ENCODE assay signal across 21 cellular contexts in the genomic region with DNA sequence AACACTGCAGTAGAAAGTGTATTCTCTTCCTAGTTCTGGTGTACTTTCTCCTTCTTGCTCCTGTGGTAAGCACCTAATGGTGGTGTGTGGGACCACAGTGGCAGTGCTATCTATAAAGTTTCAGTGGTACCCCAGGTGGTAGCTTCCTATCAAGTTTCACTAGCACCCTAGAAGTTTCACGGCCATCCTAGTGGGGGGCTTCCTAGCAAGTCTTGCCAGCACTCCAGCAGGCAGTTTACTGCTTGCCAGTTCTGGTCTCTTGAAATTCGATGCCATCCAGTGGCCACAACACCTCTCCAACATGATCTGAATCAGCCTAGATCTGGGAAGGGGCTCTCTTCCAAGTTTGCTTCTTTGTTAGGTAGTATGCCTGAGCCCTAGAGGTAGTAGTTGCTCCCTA.
A peak's percentile ranks its signal among the peaks of the same experiment; 100 is the strongest.
DNase-seq lines count a peak whose midpoint lies in the region; ATAC-seq and TF ChIP-seq lines count a peak whose summit lies in the region.
"Had no signal": no experiment of that assay in that cellular context is flagged by ENCODE, and none has a peak within 500 bp of the region (broad histone marks: within the 10 kb centered on the region; RNA-seq: fewer than 3 reads in every experiment).

No MANE protein-coding gene starts in this region.

- H3F3A ChIP-seq in GM23338 (replicated peaks; ENCODE audit: low read depth): 0 out of 2 replicates have a peak, but pooled peaks cover 5% of the 10 kb centered on the region

- peak overlapping the region; percentile 48; the same call in 1 of the 2 replicates for H3K4me2 ChIP-seq in GM23338

- H2AFZ ChIP-seq in GM23338: no peak overlapping the region

- TF ChIP-seq CTCF in GM23338 (conservative IDR thresholded peaks at IDR 0.05; ENCODE audit: low read depth in 2 of 2): peak in 1 of 2 experiments; percentile 37; a peak in 2 of 4 replicates
- no peak for TF ChIP-seq CTCF in WTC11 (IDR thresholded peaks at IDR 0.05)

- no peaks in the 10 kb centered on the region for H3K9me2 ChIP-seq in GM23338 (ENCODE audit: insufficient read depth)

- H3K4me3 Mint-ChIP-seq in GM23338 (no peak overlapping the region), WTC11 (no peak overlapping the region)
- H3K4me3 Mint-ChIP-seq: activated naive CD4-positive, alpha-beta T cell treated with anti-CD3 and anti-CD28 coated beads, Interleukin-2, amount 10 ng/mL, durations not matched to agents 7 days and 5 days; activated T-cell treated with anti-CD3 and anti-CD28 coated beads, Interleukin-2, amount 50 U/mL, for 24 hours; CD14-positive monocyte; stimulated activated naive B cell treated with anti-CD40 and anti-IgM and Interleukin-4, amounts not matched to agents 10 μg/mL and 1 μg/mL and 100 μg/mL, for 72 hours had no signal

- H3K27me3 Mint-ChIP-seq in GM23338 (ENCODE audit: insufficient read depth, low read depth, poor library complexity) (no peaks in the 10 kb centered on the region), WTC11 (ENCODE audit: low read depth) (no peaks in the 10 kb centered on the region)
- H3K27me3 Mint-ChIP-seq: activated naive CD4-positive, alpha-beta T cell treated with anti-CD3 and anti-CD28 coated beads, Interleukin-2, amount 10 ng/mL, durations not matched to agents 7 days and 5 days; activated T-cell treated with anti-CD3 and anti-CD28 coated beads, Interleukin-2, amount 50 U/mL, for 24 hours; stimulated activated naive B cell treated with anti-CD40 and anti-IgM and Interleukin-4, amounts not matched to agents 10 μg/mL and 1 μg/mL and 100 μg/mL, for 72 hours had no signal

- no peaks in the 10 kb centered on the region for H3K27me3 ChIP-seq in GM23338 (ENCODE audit: insufficient read depth)
- H3K27me3 ChIP-seq: foreskin keratinocyte, vagina had no signal

- peak overlapping the region; percentile 61; the same call in 1 of the 2 replicates for H3K27ac ChIP-seq in GM23338 (ENCODE audit: low read depth)
- H3K27ac ChIP-seq: foreskin keratinocyte, vagina had no signal

- H3K36me3 Mint-ChIP-seq in GM23338 (ENCODE audit: low read depth) (peaks cover 21% of the 10 kb centered on the region), WTC11 (peaks cover 16% of the 10 kb centered on the region)
- H3K36me3 Mint-ChIP-seq: activated naive CD4-positive, alpha-beta T cell treated with anti-CD3 and anti-CD28 coated beads, Interleukin-2, amount 10 ng/mL, durations not matched to agents 7 days and 5 days had no signal

- ATAC-seq in GM23338: peak; percentile 89
- ATAC-seq in WTC11: peak; percentile 85
- ATAC-seq: foreskin keratinocyte; stimulated activated naive B cell treated with anti-CD40 and anti-IgM and Interleukin-4, amounts not matched to agents 10 μg/mL and 1 μg/mL and 100 μg/mL, for 72 hours had no signal

- H3K36me3 ChIP-seq in GM23338 (ENCODE audit: insufficient read depth): no peaks in the 10 kb centered on the region

- no peaks in the 10 kb centered on the region for H4K20me1 ChIP-seq in GM23338 (replicated peaks; ENCODE audit: insufficient read depth)

- TF ChIP-seq RAD21 in Ishikawa (IDR thresholded peaks at IDR 0.05; ENCODE audit: low read depth): peak; percentile 16; the same call in 1 of the 2 replicates

- H3K4me1 ChIP-seq in GM23338 (ENCODE audit: insufficient read depth): peaks cover 9% of the 10 kb centered on the region; the same call in 1 of the 2 replicates
- H3K4me1 ChIP-seq: foreskin keratinocyte, vagina had no signal

- TF ChIP-seq EP300 in Ishikawa (IDR thresholded peaks at IDR 0.05; ENCODE audit: borderline replicate concordance): 0 out of 2 replicates have a peak, but pooled peaks have one; percentile 8

- H3K9me3 Mint-ChIP-seq in GM23338 (peaks cover 13% of the 10 kb centered on the region), WTC11 (peaks cover 8% of the 10 kb centered on the region; the same call in 1 of the 2 replicates)
- H3K9me3 Mint-ChIP-seq: activated naive CD4-positive, alpha-beta T cell treated with anti-CD3 and anti-CD28 coated beads, Interleukin-2, amount 10 ng/mL, durations not matched to agents 7 days and 5 days; activated T-cell treated with anti-CD3 and anti-CD28 coated beads, Interleukin-2, amount 50 U/mL, for 24 hours had no signal

- CTCF ChIA-PET in WTC11 (lab: Charles Lee): no interaction called here

- intact Hi-C loops in head of caudate nucleus (cut with DNase I): no loop called here

- DNase-seq in GM23338 (ENCODE audit: low spot score) (peak; percentile 44), WTC11 (ENCODE audit: low spot score) (peak; percentile 15), iris pigment epithelial cell (ENCODE audit: low read depth) (peak; percentile 26), NCI-H446 treated with DMSO at 0.1 percent for 48 hours (lab: John Stamatoyannopoulos, UW) (no peak), head of caudate nucleus (no peak)
- no peak for DNase-seq in activated naive CD4-positive, alpha-beta T cell treated with anti-CD3 and anti-CD28 coated beads, Interleukin-2, amount 50 U/mL, for 16 hours
- DNase-seq: activated CD4-positive, alpha-beta T cell treated with anti-CD3 and anti-CD28 coated beads for 1 hour; activated naive CD4-positive, alpha-beta T cell treated with anti-CD3 and anti-CD28 coated beads, Interleukin-2, amount 10 ng/mL, durations not matched to agents 7 days and 5 days; activated T-cell treated with anti-CD3 and anti-CD28 coated beads, Interleukin-2, amount 50 U/mL, for 24 hours; aorta; foreskin keratinocyte; islet precursor cell; NCI-H1105; NCI-H2081; NCI-H510A treated with DMSO at 0.1 percent for 48 hours; stimulated activated CD4-positive, alpha-beta T cell treated with anti-CD3 and anti-CD28 coated beads, Interleukin-2, amount 100 ng/mL, for 48 hours; stimulated activated naive B cell treated with anti-CD40 and anti-IgM and Interleukin-4, amounts not matched to agents 10 μg/mL and 1 μg/mL and 100 μg/mL, for 72 hours had no signal

- POLR2A ChIA-PET in WTC11 (lab: Charles Lee): interaction anchor here (0.5 kb wide), 1 partner anchor 11 kb away, joined by 3 read pairs; no protein-coding TSS in a partner anchor

- no peaks in the 10 kb centered on the region for H3K79me2 ChIP-seq in GM23338 (replicated peaks; ENCODE audit: insufficient read depth)

- no peak overlapping the region for H3K4me3 ChIP-seq in GM23338
- H3K4me3 ChIP-seq: lung, vagina had no signal

- H3K27ac Mint-ChIP-seq in GM23338 (no peak overlapping the region), WTC11 (peak overlapping the region; percentile 82)
- H3K27ac Mint-ChIP-seq: activated naive CD4-positive, alpha-beta T cell treated with anti-CD3 and anti-CD28 coated beads, Interleukin-2, amount 10 ng/mL, durations not matched to agents 7 days and 5 days; activated T-cell treated with anti-CD3 and anti-CD28 coated beads, Interleukin-2, amount 50 U/mL, for 24 hours; CD14-positive monocyte; stimulated activated naive B cell treated with anti-CD40 and anti-IgM and Interleukin-4, amounts not matched to agents 10 μg/mL and 1 μg/mL and 100 μg/mL, for 72 hours had no signal

- H3K4me1 Mint-ChIP-seq in GM23338 (peaks cover 9% of the 10 kb centered on the region; the same call in 2 of the 3 replicates), WTC11 (peaks cover 13% of the 10 kb centered on the region)
- H3K4me1 Mint-ChIP-seq: CD14-positive monocyte; stimulated activated naive B cell treated with anti-CD40 and anti-IgM and Interleukin-4, amounts not matched to agents 10 μg/mL and 1 μg/mL and 100 μg/mL, for 72 hours had no signal

TF ChIP-seq in GM23338, 12 proteins besides CTCF, POLR2A, EP300 and RAD21 (continues in another document):
- TF ChIP-seq STAT1 (IDR thresholded peaks at IDR 0.05; ENCODE audit: unreplicated experiment) (no peak), ZNF331 (CRISPR knock-in tag; IDR thresholded peaks at IDR 0.05; ENCODE audit: low read depth) (no peak), NANOG (IDR thresholded peaks at IDR 0.05; ENCODE audit: borderline replicate concordance) (no peak)
- TF ChIP-seq, protein P1, sequence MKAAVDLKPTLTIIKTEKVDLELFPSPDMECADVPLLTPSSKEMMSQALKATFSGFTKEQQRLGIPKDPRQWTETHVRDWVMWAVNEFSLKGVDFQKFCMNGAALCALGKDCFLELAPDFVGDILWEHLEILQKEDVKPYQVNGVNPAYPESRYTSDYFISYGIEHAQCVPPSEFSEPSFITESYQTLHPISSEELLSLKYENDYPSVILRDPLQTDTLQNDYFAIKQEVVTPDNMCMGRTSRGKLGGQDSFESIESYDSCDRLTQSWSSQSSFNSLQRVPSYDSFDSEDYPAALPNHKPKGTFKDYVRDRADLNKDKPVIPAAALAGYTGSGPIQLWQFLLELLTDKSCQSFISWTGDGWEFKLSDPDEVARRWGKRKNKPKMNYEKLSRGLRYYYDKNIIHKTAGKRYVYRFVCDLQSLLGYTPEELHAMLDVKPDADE (IDR thresholded peaks at IDR 0.05): no peak

TF ChIP-seq in WTC11, 78 proteins besides CTCF, POLR2A, EP300 and RAD21 (continues in another document):
- TF ChIP-seq ZNF423 (CRISPR knock-in tag; IDR thresholded peaks at IDR 0.05): peak; percentile 28; the same call in 1 of the 2 replicates
- TF ChIP-seq, protein P2, sequence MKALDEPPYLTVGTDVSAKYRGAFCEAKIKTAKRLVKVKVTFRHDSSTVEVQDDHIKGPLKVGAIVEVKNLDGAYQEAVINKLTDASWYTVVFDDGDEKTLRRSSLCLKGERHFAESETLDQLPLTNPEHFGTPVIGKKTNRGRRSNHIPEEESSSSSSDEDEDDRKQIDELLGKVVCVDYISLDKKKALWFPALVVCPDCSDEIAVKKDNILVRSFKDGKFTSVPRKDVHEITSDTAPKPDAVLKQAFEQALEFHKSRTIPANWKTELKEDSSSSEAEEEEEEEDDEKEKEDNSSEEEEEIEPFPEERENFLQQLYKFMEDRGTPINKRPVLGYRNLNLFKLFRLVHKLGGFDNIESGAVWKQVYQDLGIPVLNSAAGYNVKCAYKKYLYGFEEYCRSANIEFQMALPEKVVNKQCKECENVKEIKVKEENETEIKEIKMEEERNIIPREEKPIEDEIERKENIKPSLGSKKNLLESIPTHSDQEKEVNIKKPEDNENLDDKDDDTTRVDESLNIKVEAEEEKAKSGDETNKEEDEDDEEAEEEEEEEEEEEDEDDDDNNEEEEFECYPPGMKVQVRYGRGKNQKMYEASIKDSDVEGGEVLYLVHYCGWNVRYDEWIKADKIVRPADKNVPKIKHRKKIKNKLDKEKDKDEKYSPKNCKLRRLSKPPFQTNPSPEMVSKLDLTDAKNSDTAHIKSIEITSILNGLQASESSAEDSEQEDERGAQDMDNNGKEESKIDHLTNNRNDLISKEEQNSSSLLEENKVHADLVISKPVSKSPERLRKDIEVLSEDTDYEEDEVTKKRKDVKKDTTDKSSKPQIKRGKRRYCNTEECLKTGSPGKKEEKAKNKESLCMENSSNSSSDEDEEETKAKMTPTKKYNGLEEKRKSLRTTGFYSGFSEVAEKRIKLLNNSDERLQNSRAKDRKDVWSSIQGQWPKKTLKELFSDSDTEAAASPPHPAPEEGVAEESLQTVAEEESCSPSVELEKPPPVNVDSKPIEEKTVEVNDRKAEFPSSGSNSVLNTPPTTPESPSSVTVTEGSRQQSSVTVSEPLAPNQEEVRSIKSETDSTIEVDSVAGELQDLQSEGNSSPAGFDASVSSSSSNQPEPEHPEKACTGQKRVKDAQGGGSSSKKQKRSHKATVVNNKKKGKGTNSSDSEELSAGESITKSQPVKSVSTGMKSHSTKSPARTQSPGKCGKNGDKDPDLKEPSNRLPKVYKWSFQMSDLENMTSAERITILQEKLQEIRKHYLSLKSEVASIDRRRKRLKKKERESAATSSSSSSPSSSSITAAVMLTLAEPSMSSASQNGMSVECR (CRISPR knock-in tag; IDR thresholded peaks at IDR 0.05; ENCODE audit: borderline replicate concordance): no peak

Comparison
In these comparisons a context has a peak if more than half of its experiments do, and no peak if none do; other contexts are left out.
1. DNase-seq: peak in GM23338 (single experiment), WTC11 (single experiment) and iris pigment epithelial cell (single experiment); none in activated naive CD4-positive, alpha-beta T cell treated with anti-CD3 and anti-CD28 coated beads, Interleukin-2, amount 50 U/mL, for 16 hours (single experiment), NCI-H446 treated with DMSO at 0.1 percent for 48 hours (single experiment) and head of caudate nucleus (0 of 42).